ENCODE assay signal across 8 cellular contexts in the genomic region with DNA sequence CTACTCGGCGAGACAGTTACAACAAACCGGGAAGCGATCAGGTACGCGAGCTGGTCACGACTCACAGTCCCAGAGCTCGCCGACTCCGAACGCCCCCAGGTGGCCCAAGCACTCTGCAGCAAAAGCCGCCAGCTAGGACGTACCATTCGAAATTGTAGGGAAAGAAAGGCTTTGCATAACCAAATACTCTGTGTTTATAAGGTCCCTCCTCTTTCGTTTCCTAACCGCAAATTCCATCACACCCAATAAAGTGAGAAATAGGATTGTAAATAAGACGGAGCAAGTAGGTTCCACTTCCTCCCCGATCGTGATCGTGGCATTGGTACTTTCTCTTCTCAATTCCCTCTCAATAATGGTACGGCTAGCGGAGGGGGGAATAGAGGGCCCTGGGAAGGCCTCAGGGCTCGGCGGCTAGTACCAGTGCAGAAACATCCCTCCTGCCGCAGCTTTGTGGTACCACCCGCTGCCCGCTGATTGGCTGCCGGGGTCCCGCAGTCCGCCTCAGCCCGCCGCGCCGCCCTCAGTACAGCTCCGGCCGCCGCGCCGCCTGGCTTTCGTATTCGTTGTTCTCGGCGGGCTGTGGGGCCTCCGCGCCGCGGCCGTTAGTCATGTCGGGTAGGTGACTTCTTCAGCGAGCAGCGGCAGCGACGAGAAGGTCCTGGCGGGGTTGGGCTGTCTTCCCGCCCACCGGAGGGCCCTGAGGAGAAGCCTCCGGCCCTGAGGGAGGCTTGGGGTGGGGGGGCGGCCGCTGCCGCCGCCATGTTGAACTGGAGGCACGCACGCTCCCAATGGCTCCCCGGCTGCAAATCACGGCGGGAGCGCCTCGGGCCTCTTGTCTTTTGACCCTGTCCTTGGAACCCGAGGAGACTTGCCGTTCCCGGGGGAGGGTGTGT. TPM values are rescaled to one million over a fixed set of nuclear protein-coding genes. Genes with fewer than 3 reads are reported as not detected.
A peak's percentile ranks its signal among the peaks of the same experiment; 100 is the strongest.
DNase-seq lines count a peak whose midpoint lies in the region; ATAC-seq and TF ChIP-seq lines count a peak whose summit lies in the region.

A gene (plus strand): TSS at position 523 of the 893 bp plus-strand sequence. CDS start 86 bp downstream, at position 609.

- DNase-seq in NCI-H187 (lab: John Stamatoyannopoulos, UW) (peak; percentile 86 to 93), T-helper 2 cell (peak; percentile 88 to 99 (median 94)), anterior cingulate cortex (lab: John Stamatoyannopoulos, UW) (peak; percentile 70 to 99 (median 94)), right cardiac atrium (peak; percentile 96 to 98 (median 98)), putamen (ENCODE audit: low spot score) (peak; percentile 98), vagina (ENCODE audit: extremely low spot score in 2 of 2) (peak in 1 of 2 donors; percentile 96)

- no peaks in the 10 kb centered on the region for H3K36me3 ChIP-seq in vagina

- H3K4me1 ChIP-seq in right cardiac atrium (ENCODE audit: control insufficient read depth, insufficient read depth, low read length) (no peaks in the 10 kb centered on the region), vagina (peaks cover 49% of the 10 kb centered on the region)

- intact Hi-C loops in right cardiac atrium (cut with DNase I) (no loop called here), vagina (cut with DNase I) (no loop called here)

- peak in 2 of 3 experiments; percentile 27 to 61 for TF ChIP-seq CTCF in vagina (IDR thresholded peaks at IDR 0.05)

- peak; percentile 58 for ATAC-seq in GM18499 (IDR thresholded peaks at IDR 0.05; ENCODE audit: insufficient read depth, unreplicated experiment)
- ATAC-seq in HG02943 (IDR thresholded peaks at IDR 0.05; ENCODE audit: low read depth, unreplicated experiment): peak; percentile 94
- ATAC-seq in right cardiac atrium: peak; percentile 98 to 99

- under 1% methylated on average over 71 of the region's 71 CpGs for WGBS in right cardiac atrium

- H3K9me3 ChIP-seq in right cardiac atrium (ENCODE audit: control insufficient read depth, low read length): no peaks in the 10 kb centered on the region
- H3K9me3 ChIP-seq in vagina: no peaks in the 10 kb centered on the region

- TF ChIP-seq POLR2A in vagina (IDR thresholded peaks at IDR 0.05): peak; percentile 34 to 99

- H3K27me3 ChIP-seq in right cardiac atrium (ENCODE audit: control insufficient read depth, insufficient read depth) (no peaks in the 10 kb centered on the region), vagina (no peaks in the 10 kb centered on the region)

- H3K27ac ChIP-seq in right cardiac atrium (ENCODE audit: low read length) (peak within 1 kb of the TSS; percentile 98), vagina (peak within 1 kb of the TSS; percentile 97)

- H3K4me3 ChIP-seq in right cardiac atrium (ENCODE audit: low read length) (peak within 1 kb of the TSS; percentile 86), vagina (peak within 1 kb of the TSS; percentile 57 to 97)

RNA-seq across cellular contexts. Expression of the gene that starts here (rescaled TPM):
- total RNA-seq in right cardiac atrium (100 to 1,000 TPM in 3 of 4 donors, 10 to 100 TPM in 1; 96.5 to 125 (median 106) TPM), vagina (74.9 TPM)
- 86.3 TPM for polyA plus RNA-seq in right cardiac atrium
